Comparison of ENCODE assay signal across 44 cellular contexts in the genomic region with DNA sequence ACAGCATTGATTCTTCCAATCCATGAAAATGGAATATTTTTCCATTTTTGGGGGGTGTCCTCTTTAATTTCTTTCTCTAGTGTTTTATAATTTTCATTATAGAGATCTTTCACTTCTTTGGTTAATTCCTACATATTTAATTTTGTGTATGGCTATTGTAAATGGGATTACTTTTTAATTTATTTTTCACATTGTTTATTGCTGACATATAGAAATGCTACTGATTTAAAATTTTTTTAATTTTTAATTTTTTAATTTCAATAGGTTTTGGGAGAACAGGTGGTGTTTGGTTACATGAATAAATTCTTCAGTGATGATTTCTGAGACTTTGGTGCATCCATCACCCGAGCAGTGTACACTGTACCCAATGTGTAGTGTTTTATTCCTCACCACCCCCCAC. TPM values are rescaled to one million over a fixed set of nuclear protein-coding genes. Genes with fewer than 3 reads are reported as not detected.
"Had no signal": no experiment of that assay in that cellular context is flagged by ENCODE, and none has a peak within 500 bp of the region (broad histone marks: within the 10 kb centered on the region; RNA-seq: fewer than 3 reads in every experiment).

No MANE protein-coding gene starts in this region.

- H3K4me1 Mint-ChIP-seq: activated naive CD4-positive, alpha-beta T cell treated with anti-CD3 and anti-CD28 coated beads, Interleukin-2, amount 10 ng/mL, durations not matched to agents 7 days and 5 days; activated naive CD4-positive, alpha-beta T cell treated with anti-CD3 and anti-CD28 coated beads, Interleukin-2, amount 50 U/mL, for 24 hours; activated naive CD8-positive, alpha-beta T cell treated with anti-CD3 and anti-CD28 coated beads for 36 hours; activated naive CD8-positive, alpha-beta T cell treated with anti-CD3 and anti-CD28 coated beads, Interleukin-2, amount 10 ng/mL, durations not matched to agents 7 days and 5 days; activated naive CD8-positive, alpha-beta T cell treated with anti-CD3 and anti-CD28 coated beads, Interleukin-2, amount 50 U/mL, for 24 hours; activated T-helper 17 cell treated with anti-CD3 and anti-CD28 coated beads, Interleukin-2, amount 50 U/mL, for 72 hours; brain; central memory CD8-positive, alpha-beta T cell had no signal

- H3K4me1 ChIP-seq: adrenal gland, ascending aorta, body of pancreas, breast epithelium had no signal

- ATAC-seq: activated naive CD4-positive, alpha-beta T cell treated with anti-CD3 and anti-CD28 coated beads, Interleukin-2, amount 50 U/mL, for 72 hours; activated naive CD8-positive, alpha-beta T cell treated with anti-CD3 and anti-CD28 coated beads, Interleukin-2, amount 50 U/mL, for 24 hours; activated T-cell treated with anti-CD3 and anti-CD28 coated beads, Interleukin-2, amount 50 U/mL, for 4 hours; activated T-cell treated with anti-CD3 and anti-CD28 coated beads, Interleukin-2, amount 50 U/mL, for 72 hours; activated T-helper 17 cell treated with anti-CD3 and anti-CD28 coated beads, Interleukin-2, amount 50 U/mL, for 72 hours; body of pancreas had no signal

- H3K9me3 ChIP-seq: adrenal gland, ascending aorta, body of pancreas had no signal

- H3K27me3 ChIP-seq: adrenal gland, ascending aorta, body of pancreas, brain microvascular endothelial cell, breast epithelium, cardiac muscle cell had no signal

- H3K27ac Mint-ChIP-seq: activated naive CD4-positive, alpha-beta T cell treated with anti-CD3 and anti-CD28 coated beads for 36 hours; activated naive CD4-positive, alpha-beta T cell treated with anti-CD3 and anti-CD28 coated beads, Interleukin-2, amount 10 ng/mL, durations not matched to agents 7 days and 5 days; activated naive CD4-positive, alpha-beta T cell treated with anti-CD3 and anti-CD28 coated beads, Interleukin-2, amount 50 U/mL, for 24 hours; activated naive CD4-positive, alpha-beta T cell treated with anti-CD3 and anti-CD28 coated beads, Interleukin-2, amount 50 U/mL, for 72 hours; activated naive CD8-positive, alpha-beta T cell; activated naive CD8-positive, alpha-beta T cell treated with anti-CD3 and anti-CD28 coated beads for 36 hours; activated naive CD8-positive, alpha-beta T cell treated with anti-CD3 and anti-CD28 coated beads, Interleukin-2, amount 10 ng/mL, durations not matched to agents 7 days and 5 days; activated naive CD8-positive, alpha-beta T cell treated with anti-CD3 and anti-CD28 coated beads, Interleukin-2, amount 50 U/mL, for 24 hours; activated T-cell treated with anti-CD3 and anti-CD28 coated beads, Interleukin-2, amount 50 U/mL, for 24 hours; activated T-cell treated with anti-CD3 and anti-CD28 coated beads, Interleukin-2, amount 50 U/mL, for 72 hours; activated T-helper 1 cell treated with anti-CD3 and anti-CD28 coated beads, Interleukin-12 subunit alpha, Interleukin-12 subunit beta, Interleukin-2, Interleukin-4 antibody, amounts not matched to agents 30 ng/mL and 10 ng/mL and 1 ng/mL, durations not matched to agents 14 hours and 24 hours and 36 hours; activated T-helper 17 cell treated with anti-CD3 and anti-CD28 coated beads, Interleukin-2, amount 50 U/mL, for 72 hours; activated T-helper 2 cell treated with anti-CD3 and anti-CD28 coated beads, Interferon-gamma antibody, Interleukin-2, Interleukin-4, amounts not matched to agents 10 μg/mL and 5 μg/mL and 100 μg/mL, durations not matched to agents 14 hours and 24 hours and 36 hours; brain had no signal

- H3K27ac ChIP-seq: adrenal gland, ascending aorta, body of pancreas, brain microvascular endothelial cell, breast epithelium, cardiac muscle cell had no signal

- DNase-seq: activated effector memory CD4-positive, alpha-beta T cell treated with anti-CD3 and anti-CD28 coated beads, Interleukin-2, amount 50 U/mL, for 16 hours; activated effector memory CD4-positive, alpha-beta T cell treated with Interleukin-2 at 50 U/mL for 16 hours; activated gamma-delta T cell; activated gamma-delta T cell treated with Interleukin-2 at 50 U/mL for 16 hours; activated naive CD4-positive, alpha-beta T cell; activated naive CD4-positive, alpha-beta T cell treated with anti-CD3 and anti-CD28 coated beads for 36 hours; activated naive CD4-positive, alpha-beta T cell treated with anti-CD3 and anti-CD28 coated beads, Interleukin-2, amount 10 ng/mL, durations not matched to agents 7 days and 5 days; activated naive CD4-positive, alpha-beta T cell treated with anti-CD3 and anti-CD28 coated beads, Interleukin-2, amount 50 U/mL, for 16 hours; activated naive CD4-positive, alpha-beta T cell treated with Interleukin-2 at 50 U/mL for 16 hours; activated naive CD8-positive, alpha-beta T cell treated with anti-CD3 and anti-CD28 coated beads for 36 hours; activated naive CD8-positive, alpha-beta T cell treated with anti-CD3 and anti-CD28 coated beads, Interleukin-2, amount 10 ng/mL, durations not matched to agents 7 days and 5 days; activated naive CD8-positive, alpha-beta T cell treated with anti-CD3 and anti-CD28 coated beads, Interleukin-2, amount 50 U/mL, for 24 hours; activated T-cell treated with anti-CD3 and anti-CD28 coated beads, Interleukin-2, amount 50 U/mL, for 1 hour; activated T-cell treated with anti-CD3 and anti-CD28 coated beads, Interleukin-2, amount 50 U/mL, for 24 hours; activated T-cell treated with anti-CD3 and anti-CD28 coated beads, Interleukin-2, amount 50 U/mL, for 4 hours; activated T-cell treated with anti-CD3 and anti-CD28 coated beads, Interleukin-2, amount 50 U/mL, for 48 hours; activated T-cell treated with anti-CD3 and anti-CD28 coated beads, Interleukin-2, amount 50 U/mL, for 72 hours; adrenal gland; amniotic stem cell; amygdala; anterior cingulate cortex; aorta; body of pancreas; brain microvascular endothelial cell; caudate nucleus; central memory CD4-positive, alpha-beta T cell; cerebellar nuclear complex had no signal

- H3K27me3 Mint-ChIP-seq: activated naive CD4-positive, alpha-beta T cell treated with anti-CD3 and anti-CD28 coated beads, Interleukin-2, amount 10 ng/mL, durations not matched to agents 7 days and 5 days; activated naive CD8-positive, alpha-beta T cell treated with anti-CD3 and anti-CD28 coated beads, Interleukin-2, amount 10 ng/mL, durations not matched to agents 7 days and 5 days had no signal

- H3K4me3 Mint-ChIP-seq: activated naive CD4-positive, alpha-beta T cell treated with anti-CD3 and anti-CD28 coated beads for 36 hours; activated naive CD4-positive, alpha-beta T cell treated with anti-CD3 and anti-CD28 coated beads, Interleukin-2, amount 10 ng/mL, durations not matched to agents 7 days and 5 days; activated naive CD4-positive, alpha-beta T cell treated with anti-CD3 and anti-CD28 coated beads, Interleukin-2, amount 50 U/mL, for 24 hours; activated naive CD8-positive, alpha-beta T cell; activated naive CD8-positive, alpha-beta T cell treated with anti-CD3 and anti-CD28 coated beads for 36 hours; activated naive CD8-positive, alpha-beta T cell treated with anti-CD3 and anti-CD28 coated beads, Interleukin-2, amount 10 ng/mL, durations not matched to agents 7 days and 5 days; activated naive CD8-positive, alpha-beta T cell treated with anti-CD3 and anti-CD28 coated beads, Interleukin-2, amount 50 U/mL, for 24 hours; activated T-cell treated with anti-CD3 and anti-CD28 coated beads, Interleukin-2, amount 50 U/mL, for 24 hours; activated T-cell treated with anti-CD3 and anti-CD28 coated beads, Interleukin-2, amount 50 U/mL, for 72 hours; activated T-helper 1 cell treated with anti-CD3 and anti-CD28 coated beads, Interleukin-12 subunit alpha, Interleukin-12 subunit beta, Interleukin-2, Interleukin-4 antibody, amounts not matched to agents 30 ng/mL and 10 ng/mL and 1 ng/mL, durations not matched to agents 14 hours and 24 hours and 36 hours; activated T-helper 17 cell treated with anti-CD3 and anti-CD28 coated beads, Interleukin-2, amount 50 U/mL, for 72 hours; brain; central memory CD8-positive, alpha-beta T cell had no signal

- H3K36me3 Mint-ChIP-seq: activated naive CD4-positive, alpha-beta T cell treated with anti-CD3 and anti-CD28 coated beads, Interleukin-2, amount 10 ng/mL, durations not matched to agents 7 days and 5 days; activated naive CD8-positive, alpha-beta T cell; activated naive CD8-positive, alpha-beta T cell treated with anti-CD3 and anti-CD28 coated beads for 36 hours; activated naive CD8-positive, alpha-beta T cell treated with anti-CD3 and anti-CD28 coated beads, Interleukin-2, amount 10 ng/mL, durations not matched to agents 7 days and 5 days; brain had no signal

- H3K4me3 ChIP-seq: adrenal gland, ascending aorta, body of pancreas, breast epithelium, cardiac muscle cell had no signal

- FAIRE-seq: astrocyte, bronchial epithelial cell had no signal

- H3K36me3 ChIP-seq: adrenal gland, ascending aorta, brain microvascular endothelial cell, breast epithelium, cardiac muscle cell had no signal

RNA-seq across cellular contexts. Expression of gene OOSP4B, which starts 26.6 kb away (rescaled TPM):
- total RNA-seq: activated naive CD4-positive, alpha-beta T cell treated with anti-CD3 and anti-CD28 coated beads for 36 hours; activated naive CD4-positive, alpha-beta T cell treated with anti-CD3 and anti-CD28 coated beads, Interleukin-2, amount 50 U/mL, for 72 hours; activated naive CD8-positive, alpha-beta T cell treated with anti-CD3 and anti-CD28 coated beads for 36 hours; activated naive CD8-positive, alpha-beta T cell treated with anti-CD3 and anti-CD28 coated beads, Interleukin-2, amount 10 ng/mL, durations not matched to agents 7 days and 5 days; activated T-cell treated with anti-CD3 and anti-CD28 coated beads, Interleukin-2, amount 50 U/mL, for 4 hours; activated T-cell treated with anti-CD3 and anti-CD28 coated beads, Interleukin-2, amount 50 U/mL, for 72 hours; activated T-helper 1 cell treated with anti-CD3 and anti-CD28 coated beads, Interleukin-12 subunit alpha, Interleukin-12 subunit beta, Interleukin-2, Interleukin-4 antibody, amounts not matched to agents 30 ng/mL and 10 ng/mL and 1 ng/mL, durations not matched to agents 14 hours and 24 hours and 36 hours; activated T-helper 17 cell treated with anti-CD3 and anti-CD28 coated beads, Interleukin-2, amount 50 U/mL, for 72 hours; activated T-helper 2 cell treated with anti-CD3 and anti-CD28 coated beads, Interferon-gamma antibody, Interleukin-2, Interleukin-4, amounts not matched to agents 10 μg/mL and 5 μg/mL and 100 μg/mL, durations not matched to agents 14 hours and 24 hours and 36 hours; adrenal gland; aorta; ascending aorta; astrocyte; body of pancreas; breast epithelium; bronchial epithelial cell; cardiac muscle cell; cardiac septum; cerebellum; chondrocyte had no signal
- polyA plus RNA-seq: adipose tissue, adrenal gland, aorta, cardiac muscle cell had no signal

RNA-seq across cellular contexts. Expression of gene OOSP4A, which starts 26.6 kb away (rescaled TPM):
- total RNA-seq: activated naive CD4-positive, alpha-beta T cell treated with anti-CD3 and anti-CD28 coated beads for 36 hours; activated naive CD4-positive, alpha-beta T cell treated with anti-CD3 and anti-CD28 coated beads, Interleukin-2, amount 50 U/mL, for 72 hours; activated naive CD8-positive, alpha-beta T cell treated with anti-CD3 and anti-CD28 coated beads for 36 hours; activated naive CD8-positive, alpha-beta T cell treated with anti-CD3 and anti-CD28 coated beads, Interleukin-2, amount 10 ng/mL, durations not matched to agents 7 days and 5 days; activated T-cell treated with anti-CD3 and anti-CD28 coated beads, Interleukin-2, amount 50 U/mL, for 4 hours; activated T-cell treated with anti-CD3 and anti-CD28 coated beads, Interleukin-2, amount 50 U/mL, for 72 hours; activated T-helper 1 cell treated with anti-CD3 and anti-CD28 coated beads, Interleukin-12 subunit alpha, Interleukin-12 subunit beta, Interleukin-2, Interleukin-4 antibody, amounts not matched to agents 30 ng/mL and 10 ng/mL and 1 ng/mL, durations not matched to agents 14 hours and 24 hours and 36 hours; activated T-helper 17 cell treated with anti-CD3 and anti-CD28 coated beads, Interleukin-2, amount 50 U/mL, for 72 hours; activated T-helper 2 cell treated with anti-CD3 and anti-CD28 coated beads, Interferon-gamma antibody, Interleukin-2, Interleukin-4, amounts not matched to agents 10 μg/mL and 5 μg/mL and 100 μg/mL, durations not matched to agents 14 hours and 24 hours and 36 hours; adrenal gland; aorta; ascending aorta; astrocyte; body of pancreas; breast epithelium; bronchial epithelial cell; cardiac muscle cell; cardiac septum; cerebellum; chondrocyte had no signal
- polyA plus RNA-seq: adipose tissue, adrenal gland, aorta, cardiac muscle cell had no signal

RNA-seq across cellular contexts. Expression of gene OOSP2, which starts 49.8 kb away (rescaled TPM):
- total RNA-seq: activated naive CD4-positive, alpha-beta T cell treated with anti-CD3 and anti-CD28 coated beads for 36 hours; activated naive CD4-positive, alpha-beta T cell treated with anti-CD3 and anti-CD28 coated beads, Interleukin-2, amount 50 U/mL, for 72 hours; activated naive CD8-positive, alpha-beta T cell treated with anti-CD3 and anti-CD28 coated beads for 36 hours; activated naive CD8-positive, alpha-beta T cell treated with anti-CD3 and anti-CD28 coated beads, Interleukin-2, amount 10 ng/mL, durations not matched to agents 7 days and 5 days; activated T-cell treated with anti-CD3 and anti-CD28 coated beads, Interleukin-2, amount 50 U/mL, for 4 hours; activated T-cell treated with anti-CD3 and anti-CD28 coated beads, Interleukin-2, amount 50 U/mL, for 72 hours; activated T-helper 1 cell treated with anti-CD3 and anti-CD28 coated beads, Interleukin-12 subunit alpha, Interleukin-12 subunit beta, Interleukin-2, Interleukin-4 antibody, amounts not matched to agents 30 ng/mL and 10 ng/mL and 1 ng/mL, durations not matched to agents 14 hours and 24 hours and 36 hours; activated T-helper 17 cell treated with anti-CD3 and anti-CD28 coated beads, Interleukin-2, amount 50 U/mL, for 72 hours; activated T-helper 2 cell treated with anti-CD3 and anti-CD28 coated beads, Interferon-gamma antibody, Interleukin-2, Interleukin-4, amounts not matched to agents 10 μg/mL and 5 μg/mL and 100 μg/mL, durations not matched to agents 14 hours and 24 hours and 36 hours; adrenal gland; aorta; ascending aorta; astrocyte; body of pancreas; breast epithelium; bronchial epithelial cell; cardiac muscle cell; cardiac septum; cerebellum; chondrocyte had no signal
- polyA plus RNA-seq: adipose tissue, adrenal gland, aorta, cardiac muscle cell had no signal

RNA-seq across cellular contexts. Expression of gene OOSP1, which starts 52.2 kb away (rescaled TPM):
- total RNA-seq: activated naive CD4-positive, alpha-beta T cell treated with anti-CD3 and anti-CD28 coated beads for 36 hours; activated naive CD4-positive, alpha-beta T cell treated with anti-CD3 and anti-CD28 coated beads, Interleukin-2, amount 50 U/mL, for 72 hours; activated naive CD8-positive, alpha-beta T cell treated with anti-CD3 and anti-CD28 coated beads for 36 hours; activated naive CD8-positive, alpha-beta T cell treated with anti-CD3 and anti-CD28 coated beads, Interleukin-2, amount 10 ng/mL, durations not matched to agents 7 days and 5 days; activated T-cell treated with anti-CD3 and anti-CD28 coated beads, Interleukin-2, amount 50 U/mL, for 4 hours; activated T-cell treated with anti-CD3 and anti-CD28 coated beads, Interleukin-2, amount 50 U/mL, for 72 hours; activated T-helper 1 cell treated with anti-CD3 and anti-CD28 coated beads, Interleukin-12 subunit alpha, Interleukin-12 subunit beta, Interleukin-2, Interleukin-4 antibody, amounts not matched to agents 30 ng/mL and 10 ng/mL and 1 ng/mL, durations not matched to agents 14 hours and 24 hours and 36 hours; activated T-helper 17 cell treated with anti-CD3 and anti-CD28 coated beads, Interleukin-2, amount 50 U/mL, for 72 hours; activated T-helper 2 cell treated with anti-CD3 and anti-CD28 coated beads, Interferon-gamma antibody, Interleukin-2, Interleukin-4, amounts not matched to agents 10 μg/mL and 5 μg/mL and 100 μg/mL, durations not matched to agents 14 hours and 24 hours and 36 hours; adrenal gland; aorta; ascending aorta; astrocyte; body of pancreas; breast epithelium; bronchial epithelial cell; cardiac septum; cerebellum; chondrocyte had no signal
- polyA plus RNA-seq: adipose tissue, adrenal gland, aorta had no signal
